In genomic region chr6:16882230-16882629, GRCh38 we compare ENCODE assay signal across 2 cellular contexts.
TF ChIP-seq lines count a peak whose summit lies in the region.

No MANE protein-coding gene starts in this region.

TF ChIP-seq in IMR-90, 13 proteins besides CTCF, POLR2A, EP300 and RAD21 (continued from another document):
- TF ChIP-seq MXI1 (IDR thresholded peaks at IDR 0.05; ENCODE audit: borderline replicate concordance, low read depth, low read length) (no peak), CEBPB (IDR thresholded peaks at IDR 0.05; ENCODE audit: low read depth, low read length) (no peak), FOS (IDR thresholded peaks at IDR 0.05; ENCODE audit: low read depth, low read length) (no peak)
- TF ChIP-seq, protein P1, sequence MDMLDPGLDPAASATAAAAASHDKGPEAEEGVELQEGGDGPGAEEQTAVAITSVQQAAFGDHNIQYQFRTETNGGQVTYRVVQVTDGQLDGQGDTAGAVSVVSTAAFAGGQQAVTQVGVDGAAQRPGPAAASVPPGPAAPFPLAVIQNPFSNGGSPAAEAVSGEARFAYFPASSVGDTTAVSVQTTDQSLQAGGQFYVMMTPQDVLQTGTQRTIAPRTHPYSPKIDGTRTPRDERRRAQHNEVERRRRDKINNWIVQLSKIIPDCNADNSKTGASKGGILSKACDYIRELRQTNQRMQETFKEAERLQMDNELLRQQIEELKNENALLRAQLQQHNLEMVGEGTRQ (IDR thresholded peaks at IDR 0.05; ENCODE audit: low read depth, low read length): no peak
- TF ChIP-seq, protein P2, sequence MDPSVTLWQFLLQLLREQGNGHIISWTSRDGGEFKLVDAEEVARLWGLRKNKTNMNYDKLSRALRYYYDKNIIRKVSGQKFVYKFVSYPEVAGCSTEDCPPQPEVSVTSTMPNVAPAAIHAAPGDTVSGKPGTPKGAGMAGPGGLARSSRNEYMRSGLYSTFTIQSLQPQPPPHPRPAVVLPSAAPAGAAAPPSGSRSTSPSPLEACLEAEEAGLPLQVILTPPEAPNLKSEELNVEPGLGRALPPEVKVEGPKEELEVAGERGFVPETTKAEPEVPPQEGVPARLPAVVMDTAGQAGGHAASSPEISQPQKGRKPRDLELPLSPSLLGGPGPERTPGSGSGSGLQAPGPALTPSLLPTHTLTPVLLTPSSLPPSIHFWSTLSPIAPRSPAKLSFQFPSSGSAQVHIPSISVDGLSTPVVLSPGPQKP (IDR thresholded peaks at IDR 0.05; ENCODE audit: borderline replicate concordance, low read depth, low read length): no peak

TF ChIP-seq in GM12878, 131 proteins besides CTCF, POLR2A, EP300 and RAD21 (continued from another document):
- TF ChIP-seq SMARCA5 (IDR thresholded peaks at IDR 0.05) (no peak), NKRF (conservative IDR thresholded peaks at IDR 0.05) (no peak), CBX3 (IDR thresholded peaks at IDR 0.05; ENCODE audit: borderline replicate concordance, low read depth) (no peak), ZNF622 (IDR thresholded peaks at IDR 0.05) (no peak), ASH2L (IDR thresholded peaks at IDR 0.05; ENCODE audit: borderline replicate concordance, low read depth) (no peak), MTA3 (IDR thresholded peaks at IDR 0.05; ENCODE audit: borderline replicate concordance, low read length) (no peak), MEF2B (IDR thresholded peaks at IDR 0.05; ENCODE audit: partially characterized antibody, poor library complexity, severe bottlenecking) (no peak), KLF5 (IDR thresholded peaks at IDR 0.05; ENCODE audit: partially characterized antibody) (no peak), POU2F2 (IDR thresholded peaks at IDR 0.05; ENCODE audit: borderline replicate concordance, low read depth, low read length) (no peak), SPI1 (IDR thresholded peaks at IDR 0.05; ENCODE audit: borderline replicate concordance, insufficient read depth, low read depth, low read length) (no peak), BRCA1 (IDR thresholded peaks at IDR 0.05; ENCODE audit: low read depth, low read length) (no peak), RELB (IDR thresholded peaks at IDR 0.05; ENCODE audit: low read depth) (no peak), ZNF207 (IDR thresholded peaks at IDR 0.05; ENCODE audit: borderline replicate concordance) (no peak), CBX5 (IDR thresholded peaks at IDR 0.05; ENCODE audit: low read depth) (no peak)
- TF ChIP-seq, protein P3, sequence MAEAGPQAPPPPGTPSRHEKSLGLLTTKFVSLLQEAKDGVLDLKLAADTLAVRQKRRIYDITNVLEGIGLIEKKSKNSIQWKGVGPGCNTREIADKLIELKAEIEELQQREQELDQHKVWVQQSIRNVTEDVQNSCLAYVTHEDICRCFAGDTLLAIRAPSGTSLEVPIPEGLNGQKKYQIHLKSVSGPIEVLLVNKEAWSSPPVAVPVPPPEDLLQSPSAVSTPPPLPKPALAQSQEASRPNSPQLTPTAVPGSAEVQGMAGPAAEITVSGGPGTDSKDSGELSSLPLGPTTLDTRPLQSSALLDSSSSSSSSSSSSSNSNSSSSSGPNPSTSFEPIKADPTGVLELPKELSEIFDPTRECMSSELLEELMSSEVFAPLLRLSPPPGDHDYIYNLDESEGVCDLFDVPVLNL (IDR thresholded peaks at IDR 0.05; ENCODE audit: low read depth, low read length): no peak
- TF ChIP-seq, protein P4, sequence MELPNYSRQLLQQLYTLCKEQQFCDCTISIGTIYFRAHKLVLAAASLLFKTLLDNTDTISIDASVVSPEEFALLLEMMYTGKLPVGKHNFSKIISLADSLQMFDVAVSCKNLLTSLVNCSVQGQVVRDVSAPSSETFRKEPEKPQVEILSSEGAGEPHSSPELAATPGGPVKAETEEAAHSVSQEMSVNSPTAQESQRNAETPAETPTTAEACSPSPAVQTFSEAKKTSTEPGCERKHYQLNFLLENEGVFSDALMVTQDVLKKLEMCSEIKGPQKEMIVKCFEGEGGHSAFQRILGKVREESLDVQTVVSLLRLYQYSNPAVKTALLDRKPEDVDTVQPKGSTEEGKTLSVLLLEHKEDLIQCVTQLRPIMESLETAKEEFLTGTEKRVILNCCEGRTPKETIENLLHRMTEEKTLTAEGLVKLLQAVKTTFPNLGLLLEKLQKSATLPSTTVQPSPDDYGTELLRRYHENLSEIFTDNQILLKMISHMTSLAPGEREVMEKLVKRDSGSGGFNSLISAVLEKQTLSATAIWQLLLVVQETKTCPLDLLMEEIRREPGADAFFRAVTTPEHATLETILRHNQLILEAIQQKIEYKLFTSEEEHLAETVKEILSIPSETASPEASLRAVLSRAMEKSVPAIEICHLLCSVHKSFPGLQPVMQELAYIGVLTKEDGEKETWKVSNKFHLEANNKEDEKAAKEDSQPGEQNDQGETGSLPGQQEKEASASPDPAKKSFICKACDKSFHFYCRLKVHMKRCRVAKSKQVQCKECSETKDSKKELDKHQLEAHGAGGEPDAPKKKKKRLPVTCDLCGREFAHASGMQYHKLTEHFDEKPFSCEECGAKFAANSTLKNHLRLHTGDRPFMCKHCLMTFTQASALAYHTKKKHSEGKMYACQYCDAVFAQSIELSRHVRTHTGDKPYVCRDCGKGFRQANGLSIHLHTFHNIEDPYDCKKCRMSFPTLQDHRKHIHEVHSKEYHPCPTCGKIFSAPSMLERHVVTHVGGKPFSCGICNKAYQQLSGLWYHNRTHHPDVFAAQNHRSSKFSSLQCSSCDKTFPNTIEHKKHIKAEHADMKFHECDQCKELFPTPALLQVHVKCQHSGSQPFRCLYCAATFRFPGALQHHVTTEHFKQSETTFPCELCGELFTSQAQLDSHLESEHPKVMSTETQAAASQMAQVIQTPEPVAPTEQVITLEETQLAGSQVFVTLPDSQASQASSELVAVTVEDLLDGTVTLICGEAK (IDR thresholded peaks at IDR 0.05; ENCODE audit: borderline replicate concordance): no peak
- TF ChIP-seq, protein P1 (IDR thresholded peaks at IDR 0.05; ENCODE audit: borderline replicate concordance, low read depth, low read length): no peak
- TF ChIP-seq, protein P5, sequence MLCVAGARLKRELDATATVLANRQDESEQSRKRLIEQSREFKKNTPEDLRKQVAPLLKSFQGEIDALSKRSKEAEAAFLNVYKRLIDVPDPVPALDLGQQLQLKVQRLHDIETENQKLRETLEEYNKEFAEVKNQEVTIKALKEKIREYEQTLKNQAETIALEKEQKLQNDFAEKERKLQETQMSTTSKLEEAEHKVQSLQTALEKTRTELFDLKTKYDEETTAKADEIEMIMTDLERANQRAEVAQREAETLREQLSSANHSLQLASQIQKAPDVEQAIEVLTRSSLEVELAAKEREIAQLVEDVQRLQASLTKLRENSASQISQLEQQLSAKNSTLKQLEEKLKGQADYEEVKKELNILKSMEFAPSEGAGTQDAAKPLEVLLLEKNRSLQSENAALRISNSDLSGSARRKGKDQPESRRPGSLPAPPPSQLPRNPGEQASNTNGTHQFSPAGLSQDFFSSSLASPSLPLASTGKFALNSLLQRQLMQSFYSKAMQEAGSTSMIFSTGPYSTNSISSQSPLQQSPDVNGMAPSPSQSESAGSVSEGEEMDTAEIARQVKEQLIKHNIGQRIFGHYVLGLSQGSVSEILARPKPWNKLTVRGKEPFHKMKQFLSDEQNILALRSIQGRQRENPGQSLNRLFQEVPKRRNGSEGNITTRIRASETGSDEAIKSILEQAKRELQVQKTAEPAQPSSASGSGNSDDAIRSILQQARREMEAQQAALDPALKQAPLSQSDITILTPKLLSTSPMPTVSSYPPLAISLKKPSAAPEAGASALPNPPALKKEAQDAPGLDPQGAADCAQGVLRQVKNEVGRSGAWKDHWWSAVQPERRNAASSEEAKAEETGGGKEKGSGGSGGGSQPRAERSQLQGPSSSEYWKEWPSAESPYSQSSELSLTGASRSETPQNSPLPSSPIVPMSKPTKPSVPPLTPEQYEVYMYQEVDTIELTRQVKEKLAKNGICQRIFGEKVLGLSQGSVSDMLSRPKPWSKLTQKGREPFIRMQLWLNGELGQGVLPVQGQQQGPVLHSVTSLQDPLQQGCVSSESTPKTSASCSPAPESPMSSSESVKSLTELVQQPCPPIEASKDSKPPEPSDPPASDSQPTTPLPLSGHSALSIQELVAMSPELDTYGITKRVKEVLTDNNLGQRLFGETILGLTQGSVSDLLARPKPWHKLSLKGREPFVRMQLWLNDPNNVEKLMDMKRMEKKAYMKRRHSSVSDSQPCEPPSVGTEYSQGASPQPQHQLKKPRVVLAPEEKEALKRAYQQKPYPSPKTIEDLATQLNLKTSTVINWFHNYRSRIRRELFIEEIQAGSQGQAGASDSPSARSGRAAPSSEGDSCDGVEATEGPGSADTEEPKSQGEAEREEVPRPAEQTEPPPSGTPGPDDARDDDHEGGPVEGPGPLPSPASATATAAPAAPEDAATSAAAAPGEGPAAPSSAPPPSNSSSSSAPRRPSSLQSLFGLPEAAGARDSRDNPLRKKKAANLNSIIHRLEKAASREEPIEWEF (IDR thresholded peaks at IDR 0.05; ENCODE audit: insufficient replicate concordance, low read depth, low read length): no peak
TF ChIP-seq in GM12878: peak in this region for 0.
